ENCODE assay signal across 29 cellular contexts in genomic region chrX:153209347-153209746, GRCh38. TPM values are rescaled to one million over a fixed set of nuclear protein-coding genes. Genes with fewer than 3 reads are reported as not detected.
"Had no signal": no experiment of that assay in that cellular context is flagged by ENCODE, and none has a peak within 500 bp of the region (broad histone marks: within the 10 kb centered on the region; RNA-seq: fewer than 3 reads in every experiment).

No MANE protein-coding gene starts in this region.

- H3K27me3 ChIP-seq: Peyer's patch, SJSA1 had no signal

- ATAC-seq: activated CD8-positive, alpha-beta memory T cell treated with anti-CD3 and anti-CD28 coated beads, Interleukin-2, amount 10 ng/mL, durations not matched to agents 7 days and 5 days; SK-N-SH treated with all-trans-retinoic acid at 6 μM for 48 hours had no signal

- H3K36me3 Mint-ChIP-seq: activated CD8-positive, alpha-beta memory T cell treated with anti-CD3 and anti-CD28 coated beads, Interleukin-2, amount 10 ng/mL, durations not matched to agents 7 days and 5 days; activated naive CD8-positive, alpha-beta T cell had no signal

- H3K27ac Mint-ChIP-seq: activated B cell treated with CpG ODN at 0.5 μM for 24 hours; activated CD4-positive, alpha-beta T cell treated with anti-CD3 and anti-CD28 coated beads, Interleukin-2, amount 10 ng/mL, durations not matched to agents 24 days and 14 days; activated CD8-positive, alpha-beta memory T cell treated with anti-CD3 and anti-CD28 coated beads, Interleukin-2, amount 10 ng/mL, durations not matched to agents 7 days and 5 days; activated naive CD8-positive, alpha-beta T cell; activated T-cell treated with anti-CD3 and anti-CD28 coated beads, Interleukin-2, amount 50 U/mL, for 24 hours; activated T-helper 1 cell treated with anti-CD3 and anti-CD28 coated beads, Interleukin-12 subunit alpha, Interleukin-12 subunit beta, Interleukin-2, Interleukin-4 antibody, amounts not matched to agents 30 ng/mL and 10 ng/mL and 1 ng/mL, durations not matched to agents 14 hours and 24 hours and 36 hours; T-helper 1 cell treated with Interleukin-12 subunit alpha and Interleukin-12 subunit beta and Interleukin-4 antibody, amounts not matched to agents 30 μg/mL and 1 μg/mL, for 36 hours had no signal

- H3K4me3 ChIP-seq: Peyer's patch, SJSA1 had no signal

- H3K9me3 ChIP-seq: Peyer's patch, SJSA1 had no signal

- DNase-seq: activated B cell treated with CpG ODN at 0.5 μM for 24 hours; activated CD4-positive, alpha-beta T cell treated with anti-CD3 and anti-CD28 coated beads for 1 hour; activated CD4-positive, alpha-beta T cell treated with anti-CD3 and anti-CD28 coated beads, Interleukin-2, amount 10 ng/mL, durations not matched to agents 24 days and 14 days; activated CD4-positive, alpha-beta T cell treated with anti-CD3 and anti-CD28 coated beads, Interleukin-2, amount 50 U/mL, for 48 hours; activated CD8-positive, alpha-beta memory T cell treated with anti-CD3 and anti-CD28 coated beads, Interleukin-2, amount 10 ng/mL, durations not matched to agents 7 days and 5 days; activated effector memory CD4-positive, alpha-beta T cell treated with Interleukin-2 at 50 U/mL for 16 hours; activated naive CD4-positive, alpha-beta T cell treated with Interleukin-2 at 50 U/mL for 16 hours; activated T-cell treated with anti-CD3 and anti-CD28 coated beads, Interleukin-2, amount 50 U/mL, for 24 hours; Kasumi-1; KBM-7; NCI-H1092; NCI-H1417; NCI-H1930; NCI-H2171; NCI-H345; NCI-H510A; NCI-H526 treated with DMSO at 0.1 percent for 48 hours; NCI-H82; OCI-M1; Peyer's patch; Right ventricle myocardium superior had no signal

- H3K9me3 Mint-ChIP-seq: activated CD4-positive, alpha-beta T cell treated with anti-CD3 and anti-CD28 coated beads, Interleukin-2, amount 10 ng/mL, durations not matched to agents 24 days and 14 days had no signal

- H3K4me3 Mint-ChIP-seq: activated B cell treated with CpG ODN at 0.5 μM for 24 hours; activated CD4-positive, alpha-beta T cell treated with anti-CD3 and anti-CD28 coated beads, Interleukin-2, amount 10 ng/mL, durations not matched to agents 24 days and 14 days; activated CD8-positive, alpha-beta memory T cell treated with anti-CD3 and anti-CD28 coated beads, Interleukin-2, amount 10 ng/mL, durations not matched to agents 7 days and 5 days; activated naive CD8-positive, alpha-beta T cell; activated T-cell treated with anti-CD3 and anti-CD28 coated beads, Interleukin-2, amount 50 U/mL, for 24 hours; activated T-helper 1 cell treated with anti-CD3 and anti-CD28 coated beads, Interleukin-12 subunit alpha, Interleukin-12 subunit beta, Interleukin-2, Interleukin-4 antibody, amounts not matched to agents 30 ng/mL and 10 ng/mL and 1 ng/mL, durations not matched to agents 14 hours and 24 hours and 36 hours; central memory CD8-positive, alpha-beta T cell; T-helper 1 cell treated with Interleukin-12 subunit alpha and Interleukin-12 subunit beta and Interleukin-4 antibody, amounts not matched to agents 30 μg/mL and 1 μg/mL, for 36 hours had no signal

- H3K27ac ChIP-seq: Peyer's patch, RWPE1, SJSA1 had no signal

- H3K36me3 ChIP-seq: Peyer's patch, SJSA1 had no signal

- H3K4me1 ChIP-seq: Peyer's patch, SJSA1 had no signal

- H3K4me1 Mint-ChIP-seq: activated B cell treated with CpG ODN at 0.5 μM for 24 hours; activated CD4-positive, alpha-beta T cell treated with anti-CD3 and anti-CD28 coated beads, Interleukin-2, amount 10 ng/mL, durations not matched to agents 24 days and 14 days; activated CD8-positive, alpha-beta memory T cell treated with anti-CD3 and anti-CD28 coated beads, Interleukin-2, amount 10 ng/mL, durations not matched to agents 7 days and 5 days; central memory CD8-positive, alpha-beta T cell had no signal

RNA-seq across cellular contexts. Expression of gene MAGEA1, which starts 30.3 kb away (rescaled TPM):
- total RNA-seq: activated B cell treated with CpG ODN at 0.5 μM for 24 hours; activated CD4-positive, alpha-beta T cell treated with anti-CD3 and anti-CD28 coated beads, Interleukin-2, amount 10 ng/mL, durations not matched to agents 24 days and 14 days; activated CD8-positive, alpha-beta memory T cell treated with anti-CD3 and anti-CD28 coated beads, Interleukin-2, amount 10 ng/mL, durations not matched to agents 7 days and 5 days; activated T-helper 1 cell treated with anti-CD3 and anti-CD28 coated beads, Interleukin-12 subunit alpha, Interleukin-12 subunit beta, Interleukin-2, Interleukin-4 antibody, amounts not matched to agents 30 ng/mL and 10 ng/mL and 1 ng/mL, durations not matched to agents 14 hours and 24 hours and 36 hours; MCF 10A; Peyer's patch; Right ventricle myocardium superior; SJSA1 had no signal
